In the genomic region with DNA sequence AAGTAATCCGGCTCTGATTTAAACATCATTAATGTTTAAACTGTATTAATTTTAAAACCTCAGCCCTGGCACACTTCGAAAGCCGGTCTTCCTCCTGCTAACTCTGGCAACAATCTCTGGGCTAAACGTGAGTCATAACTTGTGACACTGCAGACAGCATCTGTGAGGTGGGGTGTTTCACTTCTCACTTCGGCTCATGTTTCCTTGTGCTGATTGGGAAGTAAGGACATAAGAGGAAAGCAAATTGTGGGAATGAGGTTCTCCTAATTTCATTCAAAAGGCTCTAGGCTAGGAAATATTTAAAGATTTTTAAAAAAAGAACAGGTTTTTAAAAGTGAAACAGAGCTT, we compare ENCODE assay signal across 8 cellular contexts.
DNase-seq lines count a peak whose midpoint lies in the region; ATAC-seq and TF ChIP-seq lines count a peak whose summit lies in the region.
"Had no signal": no experiment of that assay in that cellular context is flagged by ENCODE, and none has a peak within 500 bp of the region (broad histone marks: within the 10 kb centered on the region; RNA-seq: fewer than 3 reads in every experiment).

No MANE protein-coding gene starts in this region.

- H3K4me1 ChIP-seq in esophagus muscularis mucosa (peaks cover 0 to 17% (median 7%) of the 10 kb centered on the region in 4 donors), prostate gland (replicated peaks) (no peaks in the 10 kb centered on the region)

- no peaks in the 10 kb centered on the region for H3K27me3 Mint-ChIP-seq in activated T-helper 1 cell treated with anti-CD3 and anti-CD28 coated beads, Interleukin-12 subunit alpha, Interleukin-12 subunit beta, Interleukin-2, Interleukin-4 antibody, amounts not matched to agents 30 ng/mL and 10 ng/mL and 1 ng/mL, durations not matched to agents 14 hours and 24 hours and 36 hours (ENCODE audit: insufficient read depth)

- 56% methylated on average over 5 of the region's 5 CpGs for WGBS in esophagus muscularis mucosa
- WGBS in prostate gland: 4% methylated on average over 5 of the region's 5 CpGs

- DNase-seq in GM20000 (ENCODE audit: low spot score) (peak; percentile 41), NCI-H446 (lab: John Stamatoyannopoulos, UW) (peak; percentile 13 to 74), esophagus muscularis mucosa (ENCODE audit: extremely low spot score) (no peak), prostate gland (ENCODE audit: low spot score) (peak; percentile 5)
- DNase-seq in activated CD4-positive, alpha-beta T cell treated with anti-CD3 and anti-CD28 coated beads for 1 hour: no peak
- no peak for DNase-seq in activated T-helper 1 cell treated with anti-CD3 and anti-CD28 coated beads, Interleukin-12 subunit alpha, Interleukin-12 subunit beta, Interleukin-2, Interleukin-4 antibody, amounts not matched to agents 30 ng/mL and 10 ng/mL and 1 ng/mL, durations not matched to agents 14 hours and 24 hours and 36 hours (ENCODE audit: low spot score)

- peak overlapping the region; percentile 34 to 66 (median 56) for H3K27ac ChIP-seq in esophagus muscularis mucosa (replicated peaks in 1 of 4)
- H3K27ac ChIP-seq in prostate gland: no peak overlapping the region

- no peak for ATAC-seq in HG03432 (IDR thresholded peaks at IDR 0.05; ENCODE audit: unreplicated experiment)

- TF ChIP-seq EP300 in esophagus muscularis mucosa (IDR thresholded peaks at IDR 0.05): no peak

- no peaks in the 10 kb centered on the region for H3K36me3 Mint-ChIP-seq in activated T-helper 1 cell treated with anti-CD3 and anti-CD28 coated beads, Interleukin-12 subunit alpha, Interleukin-12 subunit beta, Interleukin-2, Interleukin-4 antibody, amounts not matched to agents 30 ng/mL and 10 ng/mL and 1 ng/mL, durations not matched to agents 14 hours and 24 hours and 36 hours (ENCODE audit: low read depth)

- H3K36me3 ChIP-seq in esophagus muscularis mucosa: no peaks in the 10 kb centered on the region
- no peaks in the 10 kb centered on the region for H3K36me3 ChIP-seq in prostate gland
- H3K36me3 ChIP-seq: thoracic aorta had no signal

- TF ChIP-seq POLR2A in esophagus muscularis mucosa (IDR thresholded peaks at IDR 0.05; ENCODE audit: low read depth) (no peak), prostate gland (IDR thresholded peaks at IDR 0.05) (no peak)

- H3K9me3 ChIP-seq in esophagus muscularis mucosa: no peaks in the 10 kb centered on the region
- no peaks in the 10 kb centered on the region for H3K9me3 ChIP-seq in prostate gland
- H3K9me3 ChIP-seq: thoracic aorta had no signal

- intact Hi-C loops in esophagus muscularis mucosa (cut with DNase I) (no loop called here), prostate gland (cut with DNase I) (no loop called here)
- intact Hi-C loops in activated T-helper 1 cell treated with anti-CD3 and anti-CD28 coated beads, Interleukin-12 subunit alpha, Interleukin-12 subunit beta, Interleukin-2, Interleukin-4 antibody, amounts not matched to agents 30 ng/mL and 10 ng/mL and 1 ng/mL, durations not matched to agents 14 hours and 24 hours and 36 hours (cut with micrococcal nuclease): no loop called here

- H3K4me3 ChIP-seq in esophagus muscularis mucosa (no peak overlapping the region), prostate gland (no peak overlapping the region)
- H3K4me3 ChIP-seq: thoracic aorta had no signal

- H3K27me3 ChIP-seq in esophagus muscularis mucosa (no peaks in the 10 kb centered on the region), prostate gland (replicated peaks; ENCODE audit: insufficient read depth) (no peaks in the 10 kb centered on the region)

- no peaks in the 10 kb centered on the region for H3K4me1 Mint-ChIP-seq in activated T-helper 1 cell treated with anti-CD3 and anti-CD28 coated beads, Interleukin-12 subunit alpha, Interleukin-12 subunit beta, Interleukin-2, Interleukin-4 antibody, amounts not matched to agents 30 ng/mL and 10 ng/mL and 1 ng/mL, durations not matched to agents 14 hours and 24 hours and 36 hours (ENCODE audit: low read depth)

- H3K27ac Mint-ChIP-seq in activated T-helper 1 cell treated with anti-CD3 and anti-CD28 coated beads, Interleukin-12 subunit alpha, Interleukin-12 subunit beta, Interleukin-2, Interleukin-4 antibody, amounts not matched to agents 30 ng/mL and 10 ng/mL and 1 ng/mL, durations not matched to agents 14 hours and 24 hours and 36 hours: no peak overlapping the region

- no peak for TF ChIP-seq CTCF in GM20000 (IDR thresholded peaks at IDR 0.05; ENCODE audit: extremely low read depth, missing control alignments)
- no peak for TF ChIP-seq CTCF in esophagus muscularis mucosa (IDR thresholded peaks at IDR 0.05)
- TF ChIP-seq CTCF in prostate gland (IDR thresholded peaks at IDR 0.05): no peak

- H3K4me3 Mint-ChIP-seq in activated T-helper 1 cell treated with anti-CD3 and anti-CD28 coated beads, Interleukin-12 subunit alpha, Interleukin-12 subunit beta, Interleukin-2, Interleukin-4 antibody, amounts not matched to agents 30 ng/mL and 10 ng/mL and 1 ng/mL, durations not matched to agents 14 hours and 24 hours and 36 hours: no peak overlapping the region

- H3K9me3 Mint-ChIP-seq in activated T-helper 1 cell treated with anti-CD3 and anti-CD28 coated beads, Interleukin-12 subunit alpha, Interleukin-12 subunit beta, Interleukin-2, Interleukin-4 antibody, amounts not matched to agents 30 ng/mL and 10 ng/mL and 1 ng/mL, durations not matched to agents 14 hours and 24 hours and 36 hours: no peaks in the 10 kb centered on the region

Comparison
In these comparisons a context has a peak if more than half of its experiments do, and no peak if none do; other contexts are left out.
1. DNase-seq: peak in GM20000 (single experiment), NCI-H446 (2 of 2) and prostate gland (single experiment); none in esophagus muscularis mucosa (single experiment), activated CD4-positive, alpha-beta T cell treated with anti-CD3 and anti-CD28 coated beads for 1 hour (single experiment) and activated T-helper 1 cell treated with anti-CD3 and anti-CD28 coated beads, Interleukin-12 subunit alpha, Interleukin-12 subunit beta, Interleukin-2, Interleukin-4 antibody, amounts not matched to agents 30 ng/mL and 10 ng/mL and 1 ng/mL, durations not matched to agents 14 hours and 24 hours and 36 hours (single experiment).
2. H3K27ac ChIP-seq: peak in esophagus muscularis mucosa (4 of 4); none in prostate gland (0 of 2).